In genomic region chr1:184387069-184387870, GRCh38 we compare ENCODE assay signal across 8 cellular contexts. TPM values are rescaled to one million over a fixed set of nuclear protein-coding genes. Genes with fewer than 3 reads are reported as not detected.
DNase-seq lines count a peak whose midpoint lies in the region; ATAC-seq, FAIRE-seq and TF ChIP-seq lines count a peak whose summit lies in the region.
"Had no signal": no experiment of that assay in that cellular context is flagged by ENCODE, and none has a peak within 500 bp of the region (broad histone marks: within the 10 kb centered on the region; RNA-seq: fewer than 3 reads in every experiment).

No MANE protein-coding gene starts in this region.

- DNase-seq in GM13976 (ENCODE audit: low spot score) (peak; percentile 43), T-helper 9 cell (peak; percentile 2), choroid plexus epithelial cell (ENCODE audit: low read depth) (peak; percentile 39), HTR-8/SVneo (ENCODE audit: insufficient read length, low spot score) (no peak)
- peak; percentile 9 to 14 for DNase-seq in stimulated activated CD8-positive, alpha-beta memory T cell treated with anti-CD3 and anti-CD28 coated beads, Interleukin-2, amount 100 ng/mL, for 48 hours (ENCODE audit: low read depth in 2 of 2)

- H3K27ac ChIP-seq in liver (ENCODE audit: low read depth in 1 of 2, low read length in 2 of 2) = peak overlapping the region; percentile 69 to 83

- peaks cover 0 to 21% (median 11%) of the 10 kb centered on the region in 4 donors for H3K4me1 ChIP-seq in liver (ENCODE audit: control insufficient read depth in 4 of 4, insufficient read depth in 4 of 4, low read length in 3 of 4)

- no peaks in the 10 kb centered on the region for H3K36me3 ChIP-seq in liver (ENCODE audit: control insufficient read depth in 4 of 4, insufficient read depth in 3 of 4, low read depth in 1 of 4, low read length in 3 of 4)

- peak overlapping the region in 1 of 2 donors; percentile 93 for H3K9ac ChIP-seq in liver (ENCODE audit: low read depth in 1 of 2, low read length in 2 of 2)

- no peaks in the 10 kb centered on the region for H3K9me3 ChIP-seq in liver (ENCODE audit: control insufficient read depth in 4 of 4, low read length in 3 of 4)

- peak overlapping the region; percentile 67 for H3K4me3 ChIP-seq in choroid plexus epithelial cell (ENCODE audit: low read depth, low read length)
- H3K4me3 ChIP-seq in liver (ENCODE audit: low read depth in 1 of 3, low read length in 3 of 3) = peak overlapping the region; percentile 44 to 82 (median 78)

- under 1% methylated on average over 67 of the region's 67 CpGs for WGBS in liver

- TF ChIP-seq CTCF in GM13976 (IDR thresholded peaks at IDR 0.05; ENCODE audit: borderline replicate concordance, control extremely low read depth, extremely low read depth, insufficient read depth, missing control alignments) (no peak), choroid plexus epithelial cell (conservative IDR thresholded peaks at IDR 0.05; ENCODE audit: low read depth, low read length) (no peak), liver (IDR thresholded peaks at IDR 0.05; ENCODE audit: low read depth, low read length, missing input control) (no peak)

- in situ Hi-C loops in GM13976 (cut with MboI; ENCODE audit: low sequenced_read_pairs, unreplicated experiment) = no loop called here

- TF ChIP-seq RAD21 in liver (IDR thresholded peaks at IDR 0.05) = peak in 1 of 2 donors; percentile 31

- H3K27me3 ChIP-seq in liver (ENCODE audit: control insufficient read depth in 4 of 4, insufficient read depth in 4 of 4, low read length in 3 of 4) = peaks cover 0 to 3% (median 0%) of the 10 kb centered on the region in 4 donors

- no peak for FAIRE-seq in HTR-8/SVneo (lab: Jason Lieb, UNC)
- FAIRE-seq: endometrium had no signal

- ATAC-seq in HG03139 (IDR thresholded peaks at IDR 0.05; ENCODE audit: unreplicated experiment) = peak; percentile 26

TF ChIP-seq in liver, 16 proteins besides CTCF, POLR2A, EP300 and RAD21:
- no peak for TF ChIP-seq HNF4G (IDR thresholded peaks at IDR 0.05)
- TF ChIP-seq YY1 (IDR thresholded peaks at IDR 0.05) = no peak
- TF ChIP-seq ZBTB33 (IDR thresholded peaks at IDR 0.05) = no peak
- TF ChIP-seq RXRA (IDR thresholded peaks at IDR 0.05) = no peak
- TF ChIP-seq, protein P1, sequence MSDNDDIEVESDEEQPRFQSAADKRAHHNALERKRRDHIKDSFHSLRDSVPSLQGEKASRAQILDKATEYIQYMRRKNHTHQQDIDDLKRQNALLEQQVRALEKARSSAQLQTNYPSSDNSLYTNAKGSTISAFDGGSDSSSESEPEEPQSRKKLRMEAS (IDR thresholded peaks at IDR 0.05) = no peak
- TF ChIP-seq JUND (IDR thresholded peaks at IDR 0.05) = no peak
- TF ChIP-seq EGR1 (IDR thresholded peaks at IDR 0.05; ENCODE audit: low read depth in 2 of 2) = no peak
- no peak for TF ChIP-seq ATF3 (IDR thresholded peaks at IDR 0.05)
- no peak for TF ChIP-seq GABPA (IDR thresholded peaks at IDR 0.05 in 1 of 2, conservative IDR thresholded peaks at IDR 0.05 in 1 of 2)
- TF ChIP-seq TAF1 (conservative IDR thresholded peaks at IDR 0.05) = no peak

RNA-seq across cellular contexts. Expression of gene C1orf21, which starts 0.4 kb away (rescaled TPM):
- total RNA-seq in liver = 10 to 100 TPM in 1 of 2 donors, 1 to 10 TPM in 1; 2.3 to 21.3 TPM
- polyA plus RNA-seq in liver = 10 to 100 TPM in 1 of 2 donors, 1 to 10 TPM in 1; 8.9 to 17.9 TPM
